Comparison of ENCODE assay signal across 18 cellular contexts in genomic region chr1:193260925-193261324, GRCh38.
"Had no signal": no experiment of that assay in that cellular context is flagged by ENCODE, and none has a peak within 500 bp of the region (broad histone marks: within the 10 kb centered on the region; RNA-seq: fewer than 3 reads in every experiment).

No MANE protein-coding gene starts in this region.

- FAIRE-seq: endothelial cell of umbilical vein had no signal

- H3K27me3 ChIP-seq: breast epithelium, esophagus muscularis mucosa, neural progenitor cell, ovary, sigmoid colon, thyroid gland had no signal

- H3K4me1 ChIP-seq: breast epithelium, thyroid gland had no signal

- DNase-seq: activated CD4-positive, alpha-beta T cell treated with anti-CD3 and anti-CD28 coated beads, Interleukin-2, amount 10 ng/mL, durations not matched to agents 24 days and 14 days; activated CD8-positive, alpha-beta T cell treated with anti-CD3 and anti-CD28 coated beads for 36 hours; activated naive CD4-positive, alpha-beta T cell treated with anti-CD3 and anti-CD28 coated beads, Interleukin-2, amount 10 ng/mL, durations not matched to agents 7 days and 5 days; activated T-cell treated with anti-CD3 and anti-CD28 coated beads, Interleukin-2, amount 50 U/mL, for 24 hours; effector CD8-positive, alpha-beta T cell; foreskin fibroblast; left colon; mammary epithelial cell; naive thymus-derived CD4-positive, alpha-beta T cell; ovary; sigmoid colon; stimulated activated naive B cell treated with anti-CD40 and anti-IgM and Interleukin-4, amounts not matched to agents 10 μg/mL and 1 μg/mL and 100 μg/mL, for 72 hours; T1000; thyroid gland had no signal

- H3K9me3 ChIP-seq: breast epithelium, esophagus muscularis mucosa, ovary, sigmoid colon, thyroid gland had no signal

- H2AFZ ChIP-seq: neural progenitor cell had no signal

- ATAC-seq: activated CD8-positive, alpha-beta T cell treated with anti-CD3 and anti-CD28 coated beads for 36 hours; left colon; naive thymus-derived CD4-positive, alpha-beta T cell; stimulated activated naive B cell treated with anti-CD40 and anti-IgM and Interleukin-4, amounts not matched to agents 10 μg/mL and 1 μg/mL and 100 μg/mL, for 72 hours had no signal

- H3K36me3 ChIP-seq: breast epithelium, neural progenitor cell, ovary, thyroid gland had no signal

- H3K4me3 ChIP-seq: breast epithelium, esophagus muscularis mucosa, neural progenitor cell, ovary, sigmoid colon, thyroid gland had no signal

- H3K4me2 ChIP-seq: neural progenitor cell had no signal

- H3K9ac ChIP-seq: neural progenitor cell had no signal

- H3K27ac ChIP-seq: breast epithelium, esophagus muscularis mucosa, neural progenitor cell, ovary, sigmoid colon, thyroid gland had no signal
